In the genomic region with DNA sequence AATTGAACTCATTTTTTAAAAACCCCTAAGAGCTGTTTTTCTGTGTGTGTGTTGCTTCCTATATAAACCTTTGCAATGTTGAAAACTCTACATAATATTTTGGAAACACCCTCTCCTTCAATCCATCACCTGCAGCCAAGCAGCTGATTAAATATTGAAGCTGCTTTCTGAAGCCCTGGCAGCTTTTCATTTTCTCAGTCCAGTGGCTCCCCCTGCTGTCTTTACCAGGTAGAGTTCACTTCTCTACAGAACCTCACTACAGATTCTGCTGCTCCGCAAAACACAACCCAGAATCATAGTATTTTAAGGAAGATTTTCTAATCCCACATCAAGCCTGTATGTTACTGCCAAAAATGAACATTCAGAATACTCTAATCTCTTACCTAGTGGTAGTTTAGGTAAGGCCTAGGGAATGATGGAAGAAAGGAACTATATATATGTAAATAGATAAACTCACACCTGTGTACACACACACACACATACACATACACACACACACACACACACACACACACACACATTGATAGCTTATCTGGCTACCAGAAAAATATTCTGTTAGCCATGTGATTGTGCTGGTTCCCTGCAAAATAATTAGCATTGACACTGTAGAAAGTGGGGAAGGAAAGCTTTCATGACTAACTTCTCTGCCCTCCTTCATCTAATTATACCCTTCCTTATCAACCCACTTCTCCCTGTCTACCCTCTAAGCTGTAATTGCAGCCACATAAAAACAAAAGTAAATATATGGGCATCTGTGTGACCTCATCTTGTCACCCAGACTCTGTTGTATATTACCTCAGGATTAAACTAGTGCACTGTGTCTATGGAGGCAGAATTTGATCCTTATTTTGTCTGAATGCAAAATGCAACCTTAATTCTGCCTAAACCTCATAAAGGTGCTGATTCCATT, we compare ENCODE assay signal across 8 cellular contexts.
DNase-seq lines count a peak whose midpoint lies in the region; ATAC-seq and TF ChIP-seq lines count a peak whose summit lies in the region.

No MANE protein-coding gene starts in this region.

- no peak overlapping the region for H4K91ac ChIP-seq in mesenchymal stem cell (ENCODE audit: low read length)

- H3K4me2 ChIP-seq in mesenchymal stem cell (ENCODE audit: low read length, poor library complexity, severe bottlenecking) = no peak overlapping the region

- H3K4me3 ChIP-seq in NT2/D1 (ENCODE audit: insufficient read length, low read depth) = no peak overlapping the region
- no peak overlapping the region for H3K4me3 ChIP-seq in coronary artery
- H3K4me3 ChIP-seq in mesenchymal stem cell (ENCODE audit: insufficient read depth in 1 of 2, low read depth in 1 of 2, low read length in 2 of 2) = no peak overlapping the region

- H3K4ac ChIP-seq in mesenchymal stem cell (ENCODE audit: low read depth in 1 of 2, low read length in 2 of 2) = no peak overlapping the region

- no peak overlapping the region for H3K9ac ChIP-seq in NT2/D1 (ENCODE audit: insufficient read length, low read depth)
- H3K9ac ChIP-seq in mesenchymal stem cell (ENCODE audit: low read length) = peak overlapping the region; percentile 19

- no peak overlapping the region for H3K14ac ChIP-seq in mesenchymal stem cell (ENCODE audit: low read length in 2 of 2)

- no peak overlapping the region for H4K8ac ChIP-seq in mesenchymal stem cell (ENCODE audit: low read length)

- ATAC-seq in GM19455 (IDR thresholded peaks at IDR 0.05; ENCODE audit: unreplicated experiment) (no peak), GM18498 (IDR thresholded peaks at IDR 0.05; ENCODE audit: unreplicated experiment) (no peak)

- no peaks in the 10 kb centered on the region for H3K27me3 ChIP-seq in NT2/D1 (ENCODE audit: insufficient read depth, insufficient read length)
- no peaks in the 10 kb centered on the region for H3K27me3 ChIP-seq in mesenchymal stem cell (ENCODE audit: control insufficient read depth in 1 of 2, insufficient read depth in 1 of 2, low read length in 2 of 2)

- H2AK5ac ChIP-seq in mesenchymal stem cell (ENCODE audit: low read length, severe bottlenecking) = no peak overlapping the region

- peak; percentile 75 for TF ChIP-seq RAD21 in Ishikawa (IDR thresholded peaks at IDR 0.05; ENCODE audit: low read depth)

- no peak overlapping the region for H2BK12ac ChIP-seq in mesenchymal stem cell (ENCODE audit: low read length in 2 of 2)

- H3K9me3 ChIP-seq in NT2/D1 (ENCODE audit: insufficient read depth, low read length) (no peaks in the 10 kb centered on the region), mesenchymal stem cell (ENCODE audit: control insufficient read depth, low read length) (no peaks in the 10 kb centered on the region)

- TF ChIP-seq CTCF in coronary artery (IDR thresholded peaks at IDR 0.05) = peak; percentile 36

- DNase-seq in stimulated activated CD4-positive, alpha-beta T cell treated with anti-CD3 and anti-CD28 coated beads, Interleukin-1b, Interleukin-23, amount 100 ng/mL, for 48 hours = peak; percentile 6
- DNase-seq in stimulated activated CD4-positive, alpha-beta T cell treated with anti-CD3 and anti-CD28 coated beads, Interleukin-4, amount 100 ng/mL, for 4 hours = no peak
- DNase-seq in NT2/D1 (ENCODE audit: low read depth, low spot score) (peak; percentile 50), coronary artery (ENCODE audit: low spot score) (no peak), mesenchymal stem cell (peak; percentile 42)

- WGBS in mesenchymal stem cell = no CpG with 5 or more reads among the region's 1 CpG

- H3K36me3 ChIP-seq in NT2/D1 (ENCODE audit: insufficient read depth, insufficient read length, low read length) (no peaks in the 10 kb centered on the region), mesenchymal stem cell (ENCODE audit: control insufficient read depth in 1 of 2, insufficient read depth in 2 of 2, low read depth in 1 of 2, low read length in 2 of 2) (peaks cover 0 to 4% of the 10 kb centered on the region in 2 experiments)

- H3K27ac ChIP-seq in coronary artery (no peak overlapping the region), mesenchymal stem cell (ENCODE audit: low read length, poor library complexity, severe bottlenecking) (no peak overlapping the region)

- H3K4me1 ChIP-seq in NT2/D1 (ENCODE audit: insufficient read depth, insufficient read length) (no peaks in the 10 kb centered on the region), mesenchymal stem cell (ENCODE audit: control insufficient read depth, insufficient read depth, low read depth, low read length) (peaks cover 3% of the 10 kb centered on the region)

- no peak for TF ChIP-seq EP300 in Ishikawa (IDR thresholded peaks at IDR 0.05; ENCODE audit: borderline replicate concordance)

- no peaks in the 10 kb centered on the region for H3K79me1 ChIP-seq in mesenchymal stem cell (replicated peaks; ENCODE audit: low read length, poor library complexity, severe bottlenecking)

- no peak overlapping the region for H2BK15ac ChIP-seq in mesenchymal stem cell (ENCODE audit: low read depth, poor library complexity, severe bottlenecking)

- H2BK120ac ChIP-seq in mesenchymal stem cell (ENCODE audit: low read depth, low read length) = no peak overlapping the region

- H3K23ac ChIP-seq in mesenchymal stem cell (ENCODE audit: low read length in 2 of 2) = no peak overlapping the region

- no peak overlapping the region for H2BK5ac ChIP-seq in mesenchymal stem cell (ENCODE audit: low read depth, low read length, poor library complexity, severe bottlenecking)

- no peak overlapping the region for H3K18ac ChIP-seq in mesenchymal stem cell (ENCODE audit: low read depth in 1 of 2, low read length in 2 of 2)

- H2AFZ ChIP-seq in mesenchymal stem cell (ENCODE audit: low read depth, low read length) = no peak overlapping the region

TF ChIP-seq in Ishikawa, 13 proteins besides CTCF, POLR2A, EP300 and RAD21:
- TF ChIP-seq TAF1 (IDR thresholded peaks at IDR 0.05; ENCODE audit: low read depth) (no peak), TEAD4 (IDR thresholded peaks at IDR 0.05) (no peak), NFIC (IDR thresholded peaks at IDR 0.05) (no peak), TCF12 (IDR thresholded peaks at IDR 0.05; ENCODE audit: low read depth) (no peak), ZBTB7A (IDR thresholded peaks at IDR 0.05; ENCODE audit: low read depth) (no peak), YY1 (IDR thresholded peaks at IDR 0.05; ENCODE audit: low read depth) (no peak), FOXM1 (IDR thresholded peaks at IDR 0.05; ENCODE audit: borderline replicate concordance, low read depth) (no peak), CEBPB (IDR thresholded peaks at IDR 0.05) (no peak), EGR1 (IDR thresholded peaks at IDR 0.05) (no peak), CREB1 (IDR thresholded peaks at IDR 0.05; ENCODE audit: low read depth) (no peak)
- TF ChIP-seq, protein P1, sequence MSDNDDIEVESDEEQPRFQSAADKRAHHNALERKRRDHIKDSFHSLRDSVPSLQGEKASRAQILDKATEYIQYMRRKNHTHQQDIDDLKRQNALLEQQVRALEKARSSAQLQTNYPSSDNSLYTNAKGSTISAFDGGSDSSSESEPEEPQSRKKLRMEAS (IDR thresholded peaks at IDR 0.05) = no peak
- TF ChIP-seq, protein P2, sequence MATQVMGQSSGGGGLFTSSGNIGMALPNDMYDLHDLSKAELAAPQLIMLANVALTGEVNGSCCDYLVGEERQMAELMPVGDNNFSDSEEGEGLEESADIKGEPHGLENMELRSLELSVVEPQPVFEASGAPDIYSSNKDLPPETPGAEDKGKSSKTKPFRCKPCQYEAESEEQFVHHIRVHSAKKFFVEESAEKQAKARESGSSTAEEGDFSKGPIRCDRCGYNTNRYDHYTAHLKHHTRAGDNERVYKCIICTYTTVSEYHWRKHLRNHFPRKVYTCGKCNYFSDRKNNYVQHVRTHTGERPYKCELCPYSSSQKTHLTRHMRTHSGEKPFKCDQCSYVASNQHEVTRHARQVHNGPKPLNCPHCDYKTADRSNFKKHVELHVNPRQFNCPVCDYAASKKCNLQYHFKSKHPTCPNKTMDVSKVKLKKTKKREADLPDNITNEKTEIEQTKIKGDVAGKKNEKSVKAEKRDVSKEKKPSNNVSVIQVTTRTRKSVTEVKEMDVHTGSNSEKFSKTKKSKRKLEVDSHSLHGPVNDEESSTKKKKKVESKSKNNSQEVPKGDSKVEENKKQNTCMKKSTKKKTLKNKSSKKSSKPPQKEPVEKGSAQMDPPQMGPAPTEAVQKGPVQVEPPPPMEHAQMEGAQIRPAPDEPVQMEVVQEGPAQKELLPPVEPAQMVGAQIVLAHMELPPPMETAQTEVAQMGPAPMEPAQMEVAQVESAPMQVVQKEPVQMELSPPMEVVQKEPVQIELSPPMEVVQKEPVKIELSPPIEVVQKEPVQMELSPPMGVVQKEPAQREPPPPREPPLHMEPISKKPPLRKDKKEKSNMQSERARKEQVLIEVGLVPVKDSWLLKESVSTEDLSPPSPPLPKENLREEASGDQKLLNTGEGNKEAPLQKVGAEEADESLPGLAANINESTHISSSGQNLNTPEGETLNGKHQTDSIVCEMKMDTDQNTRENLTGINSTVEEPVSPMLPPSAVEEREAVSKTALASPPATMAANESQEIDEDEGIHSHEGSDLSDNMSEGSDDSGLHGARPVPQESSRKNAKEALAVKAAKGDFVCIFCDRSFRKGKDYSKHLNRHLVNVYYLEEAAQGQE (IDR thresholded peaks at IDR 0.05; ENCODE audit: low read depth) = no peak
- TF ChIP-seq, protein P3, sequence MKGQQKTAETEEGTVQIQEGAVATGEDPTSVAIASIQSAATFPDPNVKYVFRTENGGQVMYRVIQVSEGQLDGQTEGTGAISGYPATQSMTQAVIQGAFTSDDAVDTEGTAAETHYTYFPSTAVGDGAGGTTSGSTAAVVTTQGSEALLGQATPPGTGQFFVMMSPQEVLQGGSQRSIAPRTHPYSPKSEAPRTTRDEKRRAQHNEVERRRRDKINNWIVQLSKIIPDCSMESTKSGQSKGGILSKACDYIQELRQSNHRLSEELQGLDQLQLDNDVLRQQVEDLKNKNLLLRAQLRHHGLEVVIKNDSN (IDR thresholded peaks at IDR 0.05) = no peak

Comparison
In these comparisons a context has a peak if more than half of its experiments do, and no peak if none do; other contexts are left out.
1. DNase-seq: peak in stimulated activated CD4-positive, alpha-beta T cell treated with anti-CD3 and anti-CD28 coated beads, Interleukin-1b, Interleukin-23, amount 100 ng/mL, for 48 hours (single experiment), NT2/D1 (single experiment) and mesenchymal stem cell (single experiment); none in stimulated activated CD4-positive, alpha-beta T cell treated with anti-CD3 and anti-CD28 coated beads, Interleukin-4, amount 100 ng/mL, for 4 hours (0 of 2) and coronary artery (single experiment).